ENCODE assay signal across 8 cellular contexts in genomic region chr1:51341876-51342496, GRCh38. TPM values are rescaled to one million over a fixed set of nuclear protein-coding genes. Genes with fewer than 3 reads are reported as not detected.
DNase-seq lines count a peak whose midpoint lies in the region; ATAC-seq lines count a peak whose summit lies in the region.

No MANE protein-coding gene starts in this region.

- H3K4me1 Mint-ChIP-seq in stimulated activated naive B cell treated with anti-CD40 and anti-IgM and Interleukin-4, amounts not matched to agents 10 μg/mL and 1 μg/mL and 100 μg/mL, for 72 hours = peaks cover 0 to 12% of the 10 kb centered on the region in 2 donors

- H3K27ac Mint-ChIP-seq in stimulated activated naive B cell treated with anti-CD40 and anti-IgM and Interleukin-4, amounts not matched to agents 10 μg/mL and 1 μg/mL and 100 μg/mL, for 72 hours = no peak overlapping the region

- no peak overlapping the region for H2BK15ac ChIP-seq in mesenchymal stem cell (ENCODE audit: low read depth, poor library complexity, severe bottlenecking)

- H3K9ac ChIP-seq in mesenchymal stem cell (ENCODE audit: low read length) = no peak overlapping the region

- no peak overlapping the region for H2BK120ac ChIP-seq in mesenchymal stem cell (ENCODE audit: low read depth, low read length)

- no peaks in the 10 kb centered on the region for H3K9me3 Mint-ChIP-seq in stimulated activated naive B cell treated with anti-CD40 and anti-IgM and Interleukin-4, amounts not matched to agents 10 μg/mL and 1 μg/mL and 100 μg/mL, for 72 hours

- H3K79me1 ChIP-seq in mesenchymal stem cell (replicated peaks; ENCODE audit: low read length, poor library complexity, severe bottlenecking) = no peaks in the 10 kb centered on the region

- H3K4me3 Mint-ChIP-seq in stimulated activated naive B cell treated with anti-CD40 and anti-IgM and Interleukin-4, amounts not matched to agents 10 μg/mL and 1 μg/mL and 100 μg/mL, for 72 hours = no peak overlapping the region

- no peak overlapping the region for H4K91ac ChIP-seq in mesenchymal stem cell (ENCODE audit: low read length)

- H3K27ac ChIP-seq in mesenchymal stem cell (ENCODE audit: low read length, poor library complexity, severe bottlenecking) = no peak overlapping the region

- no peak overlapping the region for H3K4me2 ChIP-seq in mesenchymal stem cell (ENCODE audit: low read length, poor library complexity, severe bottlenecking)

- H3K4me3 ChIP-seq in mesenchymal stem cell (ENCODE audit: insufficient read depth in 1 of 2, low read depth in 1 of 2, low read length in 2 of 2) = no peak overlapping the region

- H3K27me3 ChIP-seq in mesenchymal stem cell (ENCODE audit: control insufficient read depth in 1 of 2, insufficient read depth in 1 of 2, low read length in 2 of 2) = peaks cover 40 to 46% of the 10 kb centered on the region in 2 experiments

- H3K14ac ChIP-seq in mesenchymal stem cell (ENCODE audit: low read length in 2 of 2) = no peak overlapping the region

- no peak overlapping the region for H3K4ac ChIP-seq in mesenchymal stem cell (ENCODE audit: low read depth in 1 of 2, low read length in 2 of 2)

- H3K4me1 ChIP-seq in mesenchymal stem cell (ENCODE audit: control insufficient read depth, insufficient read depth, low read depth, low read length) = peaks cover 8% of the 10 kb centered on the region

- H2BK12ac ChIP-seq in mesenchymal stem cell (ENCODE audit: low read length in 2 of 2) = no peak overlapping the region

- H3K9me3 ChIP-seq in mesenchymal stem cell (ENCODE audit: control insufficient read depth, low read length) = no peaks in the 10 kb centered on the region

- 97% methylated on average over 4 of the region's 4 CpGs for WGBS in mesenchymal stem cell

- no peaks in the 10 kb centered on the region for H3K36me3 Mint-ChIP-seq in stimulated activated naive B cell treated with anti-CD40 and anti-IgM and Interleukin-4, amounts not matched to agents 10 μg/mL and 1 μg/mL and 100 μg/mL, for 72 hours

- DNase-seq in activated CD8-positive, alpha-beta memory T cell treated with anti-CD3 and anti-CD28 coated beads, Interleukin-2, amount 50 U/mL, for 48 hours = peak; percentile 40
- no peak for DNase-seq in activated CD8-positive, alpha-beta memory T cell treated with anti-CD3 and anti-CD28 coated beads, Interleukin-2, amount 50 U/mL, for 4 hours
- DNase-seq in NCI-H524 treated with DMSO at 0.1 percent for 48 hours (lab: John Stamatoyannopoulos, UW) (peak; percentile 48), NCI-H187 (lab: John Stamatoyannopoulos, UW) (no peak), DMS114 treated with DMSO at 0.1 percent for 48 hours (lab: John Stamatoyannopoulos, UW; ENCODE audit: unreplicated experiment) (no peak), mesenchymal stem cell (no peak)
- no peak for DNase-seq in stimulated activated naive B cell treated with anti-CD40 and anti-IgM and Interleukin-4, amounts not matched to agents 10 μg/mL and 1 μg/mL and 100 μg/mL, for 72 hours

- no peak overlapping the region for H3K18ac ChIP-seq in mesenchymal stem cell (ENCODE audit: low read depth in 1 of 2, low read length in 2 of 2)

- H3K23ac ChIP-seq in mesenchymal stem cell (ENCODE audit: low read length in 2 of 2) = no peak overlapping the region

- no peak overlapping the region for H2AK5ac ChIP-seq in mesenchymal stem cell (ENCODE audit: low read length, severe bottlenecking)

- H3K36me3 ChIP-seq in mesenchymal stem cell (ENCODE audit: control insufficient read depth in 1 of 2, insufficient read depth in 2 of 2, low read depth in 1 of 2, low read length in 2 of 2) = no peaks in the 10 kb centered on the region

- peaks cover 31 to 47% of the 10 kb centered on the region in 2 donors for H3K27me3 Mint-ChIP-seq in stimulated activated naive B cell treated with anti-CD40 and anti-IgM and Interleukin-4, amounts not matched to agents 10 μg/mL and 1 μg/mL and 100 μg/mL, for 72 hours

- peak; percentile 58 for ATAC-seq in HG02759 (IDR thresholded peaks at IDR 0.05; ENCODE audit: unreplicated experiment)
- ATAC-seq in stimulated activated naive B cell treated with anti-CD40 and anti-IgM and Interleukin-4, amounts not matched to agents 10 μg/mL and 1 μg/mL and 100 μg/mL, for 72 hours (replicated peaks) = peak; percentile 40 to 44

- no peak overlapping the region for H2AFZ ChIP-seq in mesenchymal stem cell (ENCODE audit: low read depth, low read length)

- no peak overlapping the region for H4K8ac ChIP-seq in mesenchymal stem cell (ENCODE audit: low read length)

- no peak overlapping the region for H2BK5ac ChIP-seq in mesenchymal stem cell (ENCODE audit: low read depth, low read length, poor library complexity, severe bottlenecking)

RNA-seq across cellular contexts. Expression of gene TTC39A, which starts 11.6 kb away (rescaled TPM):
- 2.3 TPM for polyA plus RNA-seq in mesenchymal stem cell (2013, experiment 1 of 2)
- 2.4 TPM for polyA plus RNA-seq in mesenchymal stem cell (2013, experiment 2 of 2)

Comparison
In these comparisons a context has a peak if more than half of its experiments do, and no peak if none do; other contexts are left out.
1. DNase-seq: peak in activated CD8-positive, alpha-beta memory T cell treated with anti-CD3 and anti-CD28 coated beads, Interleukin-2, amount 50 U/mL, for 48 hours (single experiment) and NCI-H524 treated with DMSO at 0.1 percent for 48 hours (single experiment); none in activated CD8-positive, alpha-beta memory T cell treated with anti-CD3 and anti-CD28 coated beads, Interleukin-2, amount 50 U/mL, for 4 hours (single experiment), stimulated activated naive B cell treated with anti-CD40 and anti-IgM and Interleukin-4, amounts not matched to agents 10 μg/mL and 1 μg/mL and 100 μg/mL, for 72 hours (single experiment), NCI-H187 (0 of 2), DMS114 treated with DMSO at 0.1 percent for 48 hours (single experiment) and mesenchymal stem cell (single experiment).